In genomic region chr4:81153714-81154323, GRCh38 we compare ENCODE assay signal across 8 cellular contexts.
DNase-seq lines count a peak whose midpoint lies in the region; ATAC-seq and TF ChIP-seq lines count a peak whose summit lies in the region.
"Not testable (repeated sequence)": the region's sequence is repeated elsewhere in the genome, so short reads cannot be mapped to it uniquely, and the experiment has no call there.

No MANE protein-coding gene starts in this region.

- H4K20me1 ChIP-seq in OCI-LY7 (ENCODE audit: insufficient read depth, low read length) = not testable (repeated sequence)

- ATAC-seq in right cardiac atrium; naive thymus-derived CD8-positive, alpha-beta T cell: not testable (repeated sequence)

- H2AFZ ChIP-seq in OCI-LY7 (ENCODE audit: low read length) = peak overlapping the region; percentile 40

- POLR2A ChIA-PET in CD4-positive, alpha-beta memory T cell (lab: Charles Lee; ENCODE audit: partially characterized antibody); naive thymus-derived CD8-positive, alpha-beta T cell (lab: Charles Lee): not testable (repeated sequence)
- POLR2A ChIA-PET in OCI-LY7 (lab: Charles Lee) = interaction anchor here (1.1 kb wide), 1 partner anchor 10 kb away, joined by 3 read pairs; no protein-coding TSS in a partner anchor

- intact Hi-C loops in CD4-positive, alpha-beta memory T cell (cut with micrococcal nuclease); OCI-LY7 (cut with micrococcal nuclease; ENCODE audit: unreplicated experiment); right cardiac atrium (cut with DNase I): not testable (repeated sequence)

- H3K4me2 ChIP-seq in OCI-LY7 (ENCODE audit: low read length) = peak overlapping the region; percentile 54

- DNase-seq in CD4-positive, alpha-beta memory T cell = peak; percentile 2 to 38 (median 33)
- not testable (repeated sequence) for DNase-seq in Jurkat, Clone E6-1 (ENCODE audit: low read depth, low spot score)
- DNase-seq in OCI-LY7 (ENCODE audit: low spot score) = peak; percentile 16
- peak; percentile 1 for DNase-seq in activated T-cell treated with anti-CD3 and anti-CD28 coated beads for 1 hour (ENCODE audit: low read depth)
- DNase-seq in central memory CD4-positive, alpha-beta T cell = peak; percentile 34
- DNase-seq in right cardiac atrium = peak in 2 of 3 donors; percentile 20 to 22
- DNase-seq in naive thymus-derived CD8-positive, alpha-beta T cell = peak in 7 of 10 donors; percentile 2 to 69 (median 35)

- H3K9me3 Mint-ChIP-seq in CD4-positive, alpha-beta memory T cell; stimulated activated naive CD8-positive, alpha-beta T cell treated with anti-CD3 and anti-CD28 coated beads, Interleukin-15, Interleukin-2, amounts not matched to agents 100 ng/mL and 50 ng/mL, for 24 hours: not testable (repeated sequence)
- H3K9me3 Mint-ChIP-seq in naive thymus-derived CD8-positive, alpha-beta T cell = peaks cover 0 to 12% (median 4%) of the 10 kb centered on the region in 9 donors

- H3K4me3 Mint-ChIP-seq in CD4-positive, alpha-beta memory T cell = peak overlapping the region; percentile 64 to 96 (median 84)
- peak overlapping the region; percentile 33 to 95 (median 84) for H3K4me3 Mint-ChIP-seq in naive thymus-derived CD8-positive, alpha-beta T cell
- H3K4me3 Mint-ChIP-seq in stimulated activated naive CD8-positive, alpha-beta T cell treated with anti-CD3 and anti-CD28 coated beads, Interleukin-15, Interleukin-2, amounts not matched to agents 100 ng/mL and 50 ng/mL, for 24 hours = peak overlapping the region; percentile 48

- not testable (repeated sequence) for H3K4me1 Mint-ChIP-seq in CD4-positive, alpha-beta memory T cell; stimulated activated naive CD8-positive, alpha-beta T cell treated with anti-CD3 and anti-CD28 coated beads, Interleukin-15, Interleukin-2, amounts not matched to agents 100 ng/mL and 50 ng/mL, for 24 hours (ENCODE audit: low read depth)
- peaks cover 0 to 10% (median 0%) of the 10 kb centered on the region in 4 donors for H3K4me1 Mint-ChIP-seq in naive thymus-derived CD8-positive, alpha-beta T cell

- TF ChIP-seq CTCF in OCI-LY7 (conservative IDR thresholded peaks at IDR 0.05; ENCODE audit: low read length) = not testable (repeated sequence)

- not testable (repeated sequence) for H3K27me3 Mint-ChIP-seq in CD4-positive, alpha-beta memory T cell; naive thymus-derived CD8-positive, alpha-beta T cell; stimulated activated naive CD8-positive, alpha-beta T cell treated with anti-CD3 and anti-CD28 coated beads, Interleukin-15, Interleukin-2, amounts not matched to agents 100 ng/mL and 50 ng/mL, for 24 hours

- CTCF ChIA-PET in CD4-positive, alpha-beta memory T cell (lab: Charles Lee; ENCODE audit: partially characterized antibody); OCI-LY7 (lab: Charles Lee; ENCODE audit: unreplicated experiment): not testable (repeated sequence)

- WGBS in right cardiac atrium = 51% methylated on average over 29 of the region's 30 CpGs

- BruUV-seq in OCI-LY7 (replicated peaks; lab: Mats Ljungman, UMichigan) = TSS peak; percentile 71

- H3K9me3 ChIP-seq in CD4-positive, alpha-beta memory T cell (ENCODE audit: control insufficient read depth in 1 of 2, low read length in 2 of 2); OCI-LY7 (ENCODE audit: low read length); right cardiac atrium (ENCODE audit: control insufficient read depth, low read length): not testable (repeated sequence)

- peak overlapping the region in 5 of 7 donors; percentile 47 to 95 (median 92) for H3K27ac Mint-ChIP-seq in CD4-positive, alpha-beta memory T cell
- peak overlapping the region in 9 of 10 donors; percentile 20 to 97 (median 84) for H3K27ac Mint-ChIP-seq in naive thymus-derived CD8-positive, alpha-beta T cell
- not testable (repeated sequence) for H3K27ac Mint-ChIP-seq in stimulated activated naive CD8-positive, alpha-beta T cell treated with anti-CD3 and anti-CD28 coated beads, Interleukin-15, Interleukin-2, amounts not matched to agents 100 ng/mL and 50 ng/mL, for 24 hours

- not testable (repeated sequence) for H3K36me3 ChIP-seq in CD4-positive, alpha-beta memory T cell (ENCODE audit: insufficient read depth, low read length); OCI-LY7 (ENCODE audit: insufficient read depth, low read length)

- not testable (repeated sequence) for H3K27me3 ChIP-seq in CD4-positive, alpha-beta memory T cell (ENCODE audit: insufficient read depth, low read length); right cardiac atrium (ENCODE audit: control insufficient read depth, insufficient read depth)

- H3K79me2 ChIP-seq in OCI-LY7 (ENCODE audit: insufficient read depth, low read depth, low read length) = not testable (repeated sequence)

- not testable (repeated sequence) for H3K36me3 Mint-ChIP-seq in CD4-positive, alpha-beta memory T cell; naive thymus-derived CD8-positive, alpha-beta T cell; stimulated activated naive CD8-positive, alpha-beta T cell treated with anti-CD3 and anti-CD28 coated beads, Interleukin-15, Interleukin-2, amounts not matched to agents 100 ng/mL and 50 ng/mL, for 24 hours (ENCODE audit: low read depth)

- not testable (repeated sequence) for H3K4me3 ChIP-seq in CD4-positive, alpha-beta memory T cell (ENCODE audit: low read length in 2 of 2); right cardiac atrium (ENCODE audit: low read length)
- peak overlapping the region; percentile 53 for H3K4me3 ChIP-seq in Jurkat, Clone E6-1 (ENCODE audit: low read length)
- peak overlapping the region; percentile 65 for H3K4me3 ChIP-seq in OCI-LY7 (ENCODE audit: low read depth, low read length, poor library complexity, severe bottlenecking)

- H3K4me1 ChIP-seq in CD4-positive, alpha-beta memory T cell (ENCODE audit: insufficient read depth, low read length); OCI-LY7 (ENCODE audit: insufficient read depth, low read length, poor library complexity, severe bottlenecking); right cardiac atrium (ENCODE audit: control insufficient read depth, insufficient read depth, low read length): not testable (repeated sequence)

- not testable (repeated sequence) for H3K9me2 ChIP-seq in OCI-LY7 (ENCODE audit: insufficient read depth, low read length)

- not testable (repeated sequence) for H3K27ac ChIP-seq in CD4-positive, alpha-beta memory T cell (ENCODE audit: low read depth, low read length); right cardiac atrium (ENCODE audit: low read length)
- peak overlapping the region; percentile 11 for H3K27ac ChIP-seq in OCI-LY7 (ENCODE audit: low read depth, low read length, poor library complexity, severe bottlenecking)
